10 cellular contexts compared by ENCODE assay signal in the genomic region with DNA sequence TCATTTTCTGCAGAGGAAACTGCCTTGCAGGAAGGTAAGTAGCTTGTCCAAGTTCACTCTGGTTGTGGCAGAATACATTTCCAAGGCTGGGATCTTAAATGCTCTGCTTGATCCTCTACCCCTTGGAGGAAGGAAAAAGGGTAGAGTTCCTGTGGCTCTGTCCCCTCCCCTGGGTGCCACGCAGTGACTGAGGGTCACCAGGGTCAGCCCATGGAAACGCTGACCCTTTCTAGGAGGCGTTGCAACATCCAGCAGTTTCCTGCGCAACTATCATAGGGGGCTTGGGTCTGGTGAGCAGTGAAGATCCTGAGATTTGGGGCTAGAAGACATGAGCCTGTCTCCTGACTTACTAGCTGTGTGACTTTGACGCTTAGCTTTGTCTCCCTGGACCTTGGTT. TPM values are rescaled to one million over a fixed set of nuclear protein-coding genes. Genes with fewer than 3 reads are reported as not detected.
DNase-seq lines count a peak whose midpoint lies in the region; ATAC-seq and FAIRE-seq lines count a peak whose summit lies in the region.
"Had no signal": no experiment of that assay in that cellular context is flagged by ENCODE, and none has a peak within 500 bp of the region (broad histone marks: within the 10 kb centered on the region; RNA-seq: fewer than 3 reads in every experiment).

No MANE protein-coding gene starts in this region.

- H3K9me3 ChIP-seq in CD4-positive, alpha-beta memory T cell (ENCODE audit: control insufficient read depth in 1 of 2, low read length in 2 of 2), result no peaks in the 10 kb centered on the region
- no peaks in the 10 kb centered on the region for H3K9me3 ChIP-seq in esophagus (ENCODE audit: control insufficient read depth in 2 of 2, insufficient read depth in 1 of 2, low read depth in 1 of 2, low read length in 1 of 2)
- H3K9me3 ChIP-seq in trophoblast cell (ENCODE audit: insufficient read depth, low read depth, low read length), result no peaks in the 10 kb centered on the region
- H3K9me3 ChIP-seq: MG63 had no signal

- DNase-seq in CD4-positive, alpha-beta memory T cell, result no peak
- DNase-seq in T-cell, result no peak
- peak in 1 of 2 donors; percentile 70 for DNase-seq in trophoblast cell
- DNase-seq in ACHN, result no peak
- DNase-seq in LoVo (ENCODE audit: low spot score), result no peak
- no peak for DNase-seq in HTR-8/SVneo (ENCODE audit: insufficient read length, low spot score)
- no peak for DNase-seq in NCI-H526 (lab: John Stamatoyannopoulos, UW)

- H3K27me3 ChIP-seq in CD4-positive, alpha-beta memory T cell (ENCODE audit: insufficient read depth, low read length), result no peaks in the 10 kb centered on the region
- H3K27me3 ChIP-seq in esophagus (ENCODE audit: control insufficient read depth in 1 of 2, insufficient read depth in 2 of 2, low read length in 2 of 2), result no peaks in the 10 kb centered on the region
- no peaks in the 10 kb centered on the region for H3K27me3 ChIP-seq in trophoblast cell (ENCODE audit: insufficient read depth, low read length)
- H3K27me3 ChIP-seq: MG63 had no signal

- peak overlapping the region; percentile 55 for H2AK5ac ChIP-seq in trophoblast cell (ENCODE audit: low read length)

- no peak overlapping the region for H3K18ac ChIP-seq in trophoblast cell (ENCODE audit: low read length)

- CTCF ChIA-PET in CD4-positive, alpha-beta memory T cell (lab: Charles Lee; ENCODE audit: partially characterized antibody), result interaction anchor here (0.8 to 27.8 kb wide), 7 partner anchors 10 to 189 kb away, joined by 3 to 864 read pairs (median 64); a partner anchor contains a TSS
- CTCF ChIA-PET in T-cell (lab: Charles Lee), result interaction anchor here (0.6 to 1.8 kb wide), 3 partner anchors 18 to 191 kb away, joined by 3 to 5 read pairs (median 4); a partner anchor contains a TSS

- no peaks in the 10 kb centered on the region for H3K36me3 ChIP-seq in CD4-positive, alpha-beta memory T cell (ENCODE audit: insufficient read depth, low read length)
- no peaks in the 10 kb centered on the region for H3K36me3 ChIP-seq in esophagus (ENCODE audit: control insufficient read depth in 2 of 2, insufficient read depth in 2 of 2, low read length in 1 of 2)
- no peaks in the 10 kb centered on the region for H3K36me3 ChIP-seq in trophoblast cell (ENCODE audit: control insufficient read depth in 1 of 2, insufficient read depth in 2 of 2, low read length in 2 of 2)
- H3K36me3 ChIP-seq: MG63 had no signal

- H3K4me3 ChIP-seq in CD4-positive, alpha-beta memory T cell (ENCODE audit: low read length in 2 of 2), result no peak overlapping the region
- H3K4me3 ChIP-seq in esophagus (ENCODE audit: low read depth in 1 of 2, low read length in 2 of 2) (no peak overlapping the region), trophoblast cell (ENCODE audit: low read depth, low read length) (no peak overlapping the region)
- H3K4me3 ChIP-seq: MG63 had no signal

- H4K12ac ChIP-seq in trophoblast cell (ENCODE audit: low read depth, low read length), result no peak overlapping the region

- no peak overlapping the region for H3K27ac ChIP-seq in CD4-positive, alpha-beta memory T cell (ENCODE audit: low read depth, low read length)
- H3K27ac ChIP-seq in esophagus (ENCODE audit: low read depth in 2 of 2, low read length in 1 of 2) (peak overlapping the region; percentile 18 to 19), trophoblast cell (ENCODE audit: low read depth, low read length) (no peak overlapping the region)

- peak overlapping the region; percentile 88 for H4K91ac ChIP-seq in trophoblast cell (ENCODE audit: low read depth, low read length)

- peak overlapping the region; percentile 78 for H2BK12ac ChIP-seq in trophoblast cell (ENCODE audit: low read length)

- H3K14ac ChIP-seq in trophoblast cell (ENCODE audit: low read length), result peak overlapping the region; percentile 44

- no peak for ATAC-seq in T-cell (replicated peaks in 1 of 4)

- no peak overlapping the region for H3K9ac ChIP-seq in trophoblast cell (ENCODE audit: low read length)

- peak overlapping the region; percentile 6 for H4K8ac ChIP-seq in trophoblast cell (ENCODE audit: low read depth, low read length)

- WGBS in esophagus, 2 donors, result 57 to 66% methylated on average over 5 of the region's 5 CpGs
- WGBS in trophoblast cell (ENCODE audit: extremely low coverage, insufficient coverage, insufficient read length), result no CpG with 5 or more reads among the region's 5 CpGs

- POLR2A ChIA-PET in CD4-positive, alpha-beta memory T cell (lab: Charles Lee; ENCODE audit: partially characterized antibody), result interaction anchor here (0.7 to 6.1 kb wide), 5 partner anchors 8 to 192 kb away, joined by 3 to 91 read pairs (median 34); a partner anchor contains a TSS
- POLR2A ChIA-PET in T-cell (lab: Charles Lee), result interaction anchor here (0.7 to 1.3 kb wide), 4 partner anchors 9 to 508 kb away, joined by 3 to 13 read pairs (median 5); no protein-coding TSS in a partner anchor

- no peaks in the 10 kb centered on the region for H3K27me3 Mint-ChIP-seq in CD4-positive, alpha-beta memory T cell
- H3K27me3 Mint-ChIP-seq in T-cell, result no peaks in the 10 kb centered on the region

- H2BK120ac ChIP-seq in trophoblast cell (ENCODE audit: insufficient read depth, low read length, poor library complexity), result peak overlapping the region; percentile 74

- H3K4me2 ChIP-seq in trophoblast cell (ENCODE audit: low read length), result no peak overlapping the region

- H3K4me3 Mint-ChIP-seq in CD4-positive, alpha-beta memory T cell, result peak overlapping the region in 4 of 8 donors; percentile 36 to 62 (median 50)
- no peak overlapping the region for H3K4me3 Mint-ChIP-seq in T-cell

- no peaks in the 10 kb centered on the region for H3K9me3 Mint-ChIP-seq in CD4-positive, alpha-beta memory T cell
- no peaks in the 10 kb centered on the region for H3K9me3 Mint-ChIP-seq in T-cell

- H3K27ac Mint-ChIP-seq in CD4-positive, alpha-beta memory T cell, result peak overlapping the region; percentile 79 to 93 (median 88)
- peak overlapping the region; percentile 74 to 86 for H3K27ac Mint-ChIP-seq in T-cell

- peaks cover 88% of the 10 kb centered on the region for H3K4me1 ChIP-seq in CD4-positive, alpha-beta memory T cell (ENCODE audit: insufficient read depth, low read length)
- H3K4me1 ChIP-seq in esophagus (ENCODE audit: control insufficient read depth in 2 of 2, insufficient read depth in 2 of 2, low read length in 1 of 2), result peaks cover 9 to 27% of the 10 kb centered on the region in 2 donors
- H3K4me1 ChIP-seq in trophoblast cell (ENCODE audit: control insufficient read depth in 1 of 2, insufficient read depth in 2 of 2, low read length in 2 of 2), result peaks cover 33 to 48% of the 10 kb centered on the region in 2 experiments

- H2AFZ ChIP-seq in trophoblast cell (ENCODE audit: insufficient read depth, low read length, poor library complexity), result no peak overlapping the region

- no peak overlapping the region for H3K23ac ChIP-seq in trophoblast cell (ENCODE audit: low read length)

- peaks cover 50 to 89% (median 72%) of the 10 kb centered on the region in 4 donors for H3K4me1 Mint-ChIP-seq in CD4-positive, alpha-beta memory T cell
- peaks cover 68 to 91% (median 80%) of the 10 kb centered on the region in 3 donors for H3K4me1 Mint-ChIP-seq in T-cell

- no peak overlapping the region for H3K4ac ChIP-seq in trophoblast cell (ENCODE audit: low read depth, low read length)

- FAIRE-seq in HTR-8/SVneo (lab: Jason Lieb, UNC), result no peak

- intact Hi-C loops in CD4-positive, alpha-beta memory T cell (cut with micrococcal nuclease), result no loop called here

- no peaks in the 10 kb centered on the region for H3K36me3 Mint-ChIP-seq in CD4-positive, alpha-beta memory T cell
- H3K36me3 Mint-ChIP-seq in T-cell, result no peaks in the 10 kb centered on the region

- in situ Hi-C loops in ACHN (cut with HindIII; ENCODE audit: low pct_ligation_motif_present, low pct_unique_long_range_greater_than_20kb, low sequenced_read_pairs), result loop anchor here (25.0 kb wide), 2 partner anchors 94 to 194 kb away; a partner anchor contains a TSS

- peaks cover 26% of the 10 kb centered on the region for H3K79me1 ChIP-seq in trophoblast cell (ENCODE audit: low read length)

- H3K79me2 ChIP-seq in trophoblast cell (ENCODE audit: control insufficient read depth, insufficient read depth, low read length, poor library complexity), result no peaks in the 10 kb centered on the region

- H2BK5ac ChIP-seq in trophoblast cell (ENCODE audit: low read depth, low read length, poor library complexity), result no peak overlapping the region

RNA-seq across cellular contexts. Expression of a gene that starts 29.4 kb away (rescaled TPM):
- total RNA-seq in CD4-positive, alpha-beta memory T cell, result not detected
- not detected for polyA plus RNA-seq in CD4-positive, alpha-beta memory T cell
- total RNA-seq in T-cell, result under 1 TPM in 2 of 5 donors, not detected in 3; 0.47 to 0.49 TPM
- polyA plus RNA-seq in esophagus, result under 1 TPM; 0.10 to 0.28 TPM
- not detected in 2 replicates for polyA plus RNA-seq in trophoblast cell (2013)
- total RNA-seq: mononuclear cell had no signal

RNA-seq across cellular contexts. Expression of a gene that starts 52.2 kb away (rescaled TPM):
- total RNA-seq in CD4-positive, alpha-beta memory T cell, result 1 to 10 TPM; 1.2 TPM
- polyA plus RNA-seq in CD4-positive, alpha-beta memory T cell, result 10 to 100 TPM; 25.7 to 44.3 TPM
- total RNA-seq in T-cell, result 10 to 100 TPM in 4 of 5 donors, 1 to 10 TPM in 1; 8.4 to 17.1 (median 10.3) TPM
- polyA plus RNA-seq in esophagus, result 100 to 1,000 TPM in 1 of 2 donors, 10 to 100 TPM in 1; 77.5 to 106 TPM
- 67.7 and 68.6 TPM in 2 replicates for polyA plus RNA-seq in trophoblast cell (2013)

Comparison
In these comparisons a context has a peak if more than half of its experiments do, and no peak if none do; other contexts are left out.
1. H3K27ac ChIP-seq: peak in esophagus (2 of 2); none in CD4-positive, alpha-beta memory T cell (single experiment) and trophoblast cell (single experiment).
2. RNA of a gene that starts 52.2 kb away (total RNA-seq): 8.4 to 17.1 TPM in T-cell; 1.2 TPM in CD4-positive, alpha-beta memory T cell; every median in the first group is over 4 times any median in the second.